ENCODE assay signal across 18 cellular contexts in the genomic region with DNA sequence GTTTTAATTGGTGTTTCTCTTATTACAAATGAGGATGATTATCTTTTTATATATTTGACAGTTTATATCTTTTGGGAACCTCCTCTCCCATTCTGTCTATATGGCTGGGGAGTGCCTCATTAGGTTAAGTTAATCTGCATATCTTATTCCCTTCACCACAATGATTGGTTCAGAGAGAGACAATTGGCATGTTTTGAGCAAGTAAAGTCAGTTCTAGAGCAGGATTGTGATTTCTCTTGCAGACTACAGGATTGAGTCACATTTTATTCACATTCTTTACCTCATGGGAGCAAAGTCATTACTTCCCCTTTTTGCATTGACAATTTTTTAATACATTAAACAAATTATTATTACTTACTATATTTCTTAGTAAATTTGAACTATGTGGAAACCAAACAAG.
DNase-seq lines count a peak whose midpoint lies in the region; ATAC-seq, FAIRE-seq and TF ChIP-seq lines count a peak whose summit lies in the region.
"Had no signal": no experiment of that assay in that cellular context is flagged by ENCODE, and none has a peak within 500 bp of the region (broad histone marks: within the 10 kb centered on the region; RNA-seq: fewer than 3 reads in every experiment).

No MANE protein-coding gene starts in this region.

- TF ChIP-seq CTCF in GM12878 (IDR thresholded peaks at IDR 0.05 in 2 of 3, conservative IDR thresholded peaks at IDR 0.05 in 1 of 3; ENCODE audit: control insufficient read depth in 2 of 3, extremely low read depth in 1 of 3, insufficient read depth in 1 of 3, low read depth in 3 of 3, low read length in 3 of 3) = no peak
- no peak for TF ChIP-seq CTCF in HFFc6 (IDR thresholded peaks at IDR 0.05)

- H3K4me3 ChIP-seq in GM12878 = no peak overlapping the region
- H3K4me3 ChIP-seq: cardiac muscle cell, gastrocnemius medialis, lung, testis had no signal

- no peak for FAIRE-seq in GM12878 (lab: Jason Lieb, UNC)
- FAIRE-seq: keratinocyte had no signal

- POLR2A ChIA-PET in GM12878 (lab: Charles Lee) = no interaction called here

- no peak for TF ChIP-seq POLR2A in GM18505 (IDR thresholded peaks at IDR 0.05; ENCODE audit: borderline replicate concordance, extremely low read depth, insufficient read depth, insufficient read length)
- TF ChIP-seq POLR2A in GM12878 (IDR thresholded peaks at IDR 0.05; ENCODE audit: low read depth, low read length) = no peak

- no peaks in the 10 kb centered on the region for H4K20me1 ChIP-seq in GM12878 (ENCODE audit: control insufficient read depth, insufficient read depth)

- H3K27ac ChIP-seq in GM12878 (ENCODE audit: control insufficient read depth, insufficient read depth) = no peak overlapping the region
- H3K27ac ChIP-seq: cardiac muscle cell, gastrocnemius medialis, testis had no signal

- in situ Hi-C loops in GM12878 (cut with MboI) = no loop called here

- SMC1A ChIA-PET in GM12878 (lab: Charles Lee; ENCODE audit: uncharacterized antibody, unreplicated experiment) = interaction anchor here (1.1 kb wide), 1 partner anchor 10 kb away, joined by 3 read pairs; no protein-coding TSS in a partner anchor

- H3K4me1 Mint-ChIP-seq in HFFc6 (ENCODE audit: low read depth) = peaks cover 20% of the 10 kb centered on the region
- H3K4me1 Mint-ChIP-seq: activated CD8-positive, alpha-beta memory T cell treated with anti-CD3 and anti-CD28 coated beads, Interleukin-2, amount 10 ng/mL, durations not matched to agents 7 days and 5 days had no signal

- no peaks in the 10 kb centered on the region for H3K27me3 Mint-ChIP-seq in HFFc6 (ENCODE audit: insufficient read depth)

- H3K9ac ChIP-seq in GM12878 (ENCODE audit: control insufficient read depth, insufficient read depth, low read length) = no peak overlapping the region

- intact Hi-C loops in GM12878 (cut with micrococcal nuclease; ENCODE audit: unreplicated experiment) = no loop called here

- H3K4me3 Mint-ChIP-seq in HFFc6 = no peak overlapping the region
- H3K4me3 Mint-ChIP-seq: activated CD8-positive, alpha-beta memory T cell treated with anti-CD3 and anti-CD28 coated beads, Interleukin-2, amount 10 ng/mL, durations not matched to agents 7 days and 5 days; CD8-positive, alpha-beta T cell had no signal

- no peak for TF ChIP-seq RAD21 in GM12878 (IDR thresholded peaks at IDR 0.05; ENCODE audit: insufficient read depth, low read depth, low read length)

- DNase-seq in GM12878 (ENCODE audit: low read depth, low spot score) (no peak), HFFc6 (no peak)
- DNase-seq in central memory CD4-positive, alpha-beta T cell = no peak
- DNase-seq: activated CD8-positive, alpha-beta memory T cell treated with anti-CD3 and anti-CD28 coated beads, Interleukin-2, amount 10 ng/mL, durations not matched to agents 7 days and 5 days; activated gamma-delta T cell; amniotic stem cell; CD8-positive, alpha-beta T cell; gastrocnemius medialis; HCEC 1CT; NCI-H187; testis had no signal

- H3K9me3 Mint-ChIP-seq in HFFc6 = no peaks in the 10 kb centered on the region
- H3K9me3 Mint-ChIP-seq: CD8-positive, alpha-beta T cell had no signal

- RAD21 ChIA-PET in GM12878 (lab: Charles Lee; ENCODE audit: unreplicated experiment) = no interaction called here

- no peak overlapping the region for H3K4me2 ChIP-seq in GM12878 (ENCODE audit: control insufficient read depth, insufficient read depth)

- no peaks in the 10 kb centered on the region for H3K4me1 ChIP-seq in GM12878 (ENCODE audit: control insufficient read depth, insufficient read depth, low read length)
- H3K4me1 ChIP-seq: gastrocnemius medialis, testis had no signal

- H3K36me3 ChIP-seq in GM12878 (ENCODE audit: control insufficient read depth in 2 of 2, insufficient read depth in 2 of 2, low read length in 1 of 2) = no peaks in the 10 kb centered on the region
- H3K36me3 ChIP-seq: cardiac muscle cell, gastrocnemius medialis had no signal

- H2AFZ ChIP-seq in GM12878 (ENCODE audit: control insufficient read depth, low read depth, low read length) = no peak overlapping the region

- H3K36me3 Mint-ChIP-seq in HFFc6 (ENCODE audit: low read depth) = no peaks in the 10 kb centered on the region
- H3K36me3 Mint-ChIP-seq: activated CD8-positive, alpha-beta memory T cell treated with anti-CD3 and anti-CD28 coated beads, Interleukin-2, amount 10 ng/mL, durations not matched to agents 7 days and 5 days; CD8-positive, alpha-beta T cell had no signal

- ATAC-seq in GM18505 (IDR thresholded peaks at IDR 0.05; ENCODE audit: unreplicated experiment) = peak; percentile 71
- ATAC-seq in GM21619 (IDR thresholded peaks at IDR 0.05; ENCODE audit: unreplicated experiment) = peak; percentile 57
- peak; percentile 83 for ATAC-seq in HG03432 (IDR thresholded peaks at IDR 0.05; ENCODE audit: unreplicated experiment)
- 0 out of 3 replicates have a peak, but pooled peaks have one; percentile 42 for ATAC-seq in GM12878
- ATAC-seq in GM18909 (IDR thresholded peaks at IDR 0.05; ENCODE audit: poor library complexity, unreplicated experiment) = no peak
- ATAC-seq: activated CD8-positive, alpha-beta memory T cell treated with anti-CD3 and anti-CD28 coated beads, Interleukin-2, amount 10 ng/mL, durations not matched to agents 7 days and 5 days; CD8-positive, alpha-beta T cell; gastrocnemius medialis had no signal

- BruUV-seq in GM12878 (replicated peaks; lab: Mats Ljungman, UMichigan) = no TSS peak

- no peaks in the 10 kb centered on the region for H3K9me3 ChIP-seq in GM12878 (replicated peaks; ENCODE audit: control insufficient read depth, insufficient read depth, low read length)
- H3K9me3 ChIP-seq: gastrocnemius medialis, testis had no signal

- CTCF ChIA-PET in GM12878 (lab: Yijun Ruan, JAX) = no interaction called here

- H3K27me3 ChIP-seq in GM12878 (replicated peaks in 1 of 2; ENCODE audit: control insufficient read depth in 2 of 2, insufficient read depth in 2 of 2, low read length in 1 of 2) = no peaks in the 10 kb centered on the region; a peak in 1 of 4 replicates
- H3K27me3 ChIP-seq: cardiac muscle cell, gastrocnemius medialis, testis had no signal

- H3K79me2 ChIP-seq in GM12878 (ENCODE audit: control insufficient read depth, insufficient read depth, low read length) = no peaks in the 10 kb centered on the region

- no peak for TF ChIP-seq EP300 in GM12878 (IDR thresholded peaks at IDR 0.05; ENCODE audit: borderline replicate concordance in 1 of 2, control insufficient read depth in 1 of 2, low read depth in 2 of 2, low read length in 2 of 2)

- H3K27ac Mint-ChIP-seq in HFFc6 = no peak overlapping the region
- H3K27ac Mint-ChIP-seq: activated CD8-positive, alpha-beta memory T cell treated with anti-CD3 and anti-CD28 coated beads, Interleukin-2, amount 10 ng/mL, durations not matched to agents 7 days and 5 days; CD8-positive, alpha-beta T cell had no signal

TF ChIP-seq in GM12878, 131 proteins besides CTCF, POLR2A, EP300 and RAD21 (continues in another document):
- TF ChIP-seq SMAD1 (IDR thresholded peaks at IDR 0.05; ENCODE audit: low read depth, partially characterized antibody) (no peak), PAX5 (IDR thresholded peaks at IDR 0.05; ENCODE audit: borderline replicate concordance, low read depth, low read length) (no peak), NR2C2 (IDR thresholded peaks at IDR 0.05; ENCODE audit: borderline replicate concordance, control insufficient read depth, insufficient read length, low read depth) (no peak), RUNX3 (IDR thresholded peaks at IDR 0.05; ENCODE audit: low read length) (peak; percentile 16; the same call in 1 of the 2 replicates), NR2C1 (IDR thresholded peaks at IDR 0.05) (no peak), E2F4 (IDR thresholded peaks at IDR 0.05; ENCODE audit: low read depth, low read length) (no peak), STAT3 (IDR thresholded peaks at IDR 0.05; ENCODE audit: low read depth, low read length) (no peak), ESRRA (IDR thresholded peaks at IDR 0.05; ENCODE audit: low read length) (no peak), IRF4 (IDR thresholded peaks at IDR 0.05; ENCODE audit: low read depth, low read length) (0 out of 2 replicates have a peak, but pooled peaks have one; percentile 12), PAX8 (IDR thresholded peaks at IDR 0.05) (no peak), NRF1 (conservative IDR thresholded peaks at IDR 0.05; ENCODE audit: low read depth, low read length) (no peak), JUNB (IDR thresholded peaks at IDR 0.05) (peak; percentile 72), MLLT1 (IDR thresholded peaks at IDR 0.05) (no peak)
- TF ChIP-seq, protein P1, sequence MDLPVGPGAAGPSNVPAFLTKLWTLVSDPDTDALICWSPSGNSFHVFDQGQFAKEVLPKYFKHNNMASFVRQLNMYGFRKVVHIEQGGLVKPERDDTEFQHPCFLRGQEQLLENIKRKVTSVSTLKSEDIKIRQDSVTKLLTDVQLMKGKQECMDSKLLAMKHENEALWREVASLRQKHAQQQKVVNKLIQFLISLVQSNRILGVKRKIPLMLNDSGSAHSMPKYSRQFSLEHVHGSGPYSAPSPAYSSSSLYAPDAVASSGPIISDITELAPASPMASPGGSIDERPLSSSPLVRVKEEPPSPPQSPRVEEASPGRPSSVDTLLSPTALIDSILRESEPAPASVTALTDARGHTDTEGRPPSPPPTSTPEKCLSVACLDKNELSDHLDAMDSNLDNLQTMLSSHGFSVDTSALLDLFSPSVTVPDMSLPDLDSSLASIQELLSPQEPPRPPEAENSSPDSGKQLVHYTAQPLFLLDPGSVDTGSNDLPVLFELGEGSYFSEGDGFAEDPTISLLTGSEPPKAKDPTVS (IDR thresholded peaks at IDR 0.05; ENCODE audit: low read depth, low read length) = no peak
